8 cellular contexts compared by ENCODE assay signal in the genomic region with DNA sequence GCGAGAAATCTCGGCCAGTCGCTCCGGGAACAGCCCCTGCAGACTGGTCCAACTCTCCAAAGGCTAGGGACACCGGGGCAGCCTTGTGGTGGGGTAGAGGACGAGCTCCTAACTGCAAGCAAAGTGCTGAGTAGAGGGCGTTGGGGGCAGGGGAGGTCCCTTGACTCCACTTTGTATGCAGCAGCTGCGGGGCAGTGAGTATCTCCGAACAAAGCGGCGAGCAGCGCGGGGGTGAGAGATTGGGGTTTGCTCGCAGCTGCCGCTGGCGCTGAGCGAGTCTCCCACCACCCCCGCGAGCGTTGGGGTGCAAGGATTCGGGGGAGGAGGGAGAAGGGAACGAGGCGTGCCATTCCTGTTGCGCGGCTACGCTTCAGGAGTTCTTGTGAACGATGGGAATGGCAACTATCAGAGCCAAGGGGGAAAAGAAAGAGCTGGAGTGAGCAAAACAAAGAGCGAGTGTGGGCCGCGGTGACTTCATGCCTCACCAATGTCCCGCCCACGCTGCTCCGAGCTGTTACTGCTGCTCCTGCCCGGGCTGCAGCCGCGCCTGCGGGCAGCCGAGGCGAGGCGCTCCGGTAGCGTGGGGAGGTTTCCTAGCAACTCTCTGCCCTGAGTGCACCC. TPM values are rescaled to one million over a fixed set of nuclear protein-coding genes. Genes with fewer than 3 reads are reported as not detected.
DNase-seq lines count a peak whose midpoint lies in the region; ATAC-seq and TF ChIP-seq lines count a peak whose summit lies in the region.

No MANE protein-coding gene starts in this region.

- peaks cover 2 to 56% (median 5%) of the 10 kb centered on the region in 3 donors for H3K4me1 ChIP-seq in esophagus squamous epithelium
- H3K4me1 ChIP-seq in muscle layer of colon (ENCODE audit: insufficient read depth, low read length), result peaks cover 4% of the 10 kb centered on the region

- ATAC-seq in HG03025 (IDR thresholded peaks at IDR 0.05; ENCODE audit: low FRiP score, unreplicated experiment), result peak; percentile 66
- peak; percentile 81 for ATAC-seq in stimulated activated naive CD8-positive, alpha-beta T cell treated with anti-CD3 and anti-CD28 coated beads, Interleukin-15, Interleukin-2, amounts not matched to agents 100 U/mL and 50 U/mL, for 24 hours

- intact Hi-C loops in esophagus squamous epithelium (cut with DNase I), result no loop called here

- H3K9ac ChIP-seq in muscle layer of colon (ENCODE audit: low read length), result peak overlapping the region; percentile 77

- DNase-seq in AG10803 (ENCODE audit: low read depth) (peak; percentile 92), NCI-H2196 treated with DMSO at 0.1 percent for 48 hours (lab: John Stamatoyannopoulos, UW; ENCODE audit: unreplicated experiment) (peak; percentile 61), esophagus squamous epithelium (lab: John Stamatoyannopoulos, UW) (peak; percentile 17)
- DNase-seq in activated CD8-positive, alpha-beta memory T cell treated with anti-CD3 and anti-CD28 coated beads for 24 hours, result peak; percentile 85
- peak; percentile 87 for DNase-seq in stimulated activated naive CD8-positive, alpha-beta T cell treated with anti-CD3 and anti-CD28 coated beads, Interleukin-15, Interleukin-2, amounts not matched to agents 100 U/mL and 50 U/mL, for 24 hours

- no peaks in the 10 kb centered on the region for H3K9me3 ChIP-seq in esophagus squamous epithelium
- no peaks in the 10 kb centered on the region for H3K9me3 ChIP-seq in muscle layer of colon (ENCODE audit: low read length)

- WGBS in esophagus squamous epithelium, 2 donors, result 1 to 3% methylated on average over 24 to 30 of the region's 42 CpGs

- H3K27ac ChIP-seq in esophagus squamous epithelium, result peak overlapping the region; percentile 86 to 97 (median 92)
- peak overlapping the region; percentile 93 for H3K27ac ChIP-seq in muscle layer of colon (ENCODE audit: low read depth, low read length)

- TF ChIP-seq POLR2A in GM18526 (IDR thresholded peaks at IDR 0.05; ENCODE audit: extremely low read depth, insufficient read length) (peak; percentile 46), esophagus squamous epithelium (IDR thresholded peaks at IDR 0.05) (peak in 2 of 4 donors; percentile 35 to 74)

- H3K27me3 ChIP-seq in esophagus squamous epithelium, result peaks cover 0 to 9% (median 0%) of the 10 kb centered on the region in 4 donors
- no peaks in the 10 kb centered on the region for H3K27me3 ChIP-seq in muscle layer of colon (ENCODE audit: control insufficient read depth in 1 of 2, insufficient read depth in 2 of 2, low read length in 2 of 2)

- TF ChIP-seq CTCF in AG10803 (conservative IDR thresholded peaks at IDR 0.05; ENCODE audit: low read length) (no peak), esophagus squamous epithelium (IDR thresholded peaks at IDR 0.05) (no peak)

- peak overlapping the region; percentile 84 for H3K4me3 ChIP-seq in AG10803 (ENCODE audit: low read length)
- peak overlapping the region; percentile 57 to 84 (median 68) for H3K4me3 ChIP-seq in esophagus squamous epithelium
- peak overlapping the region; percentile 89 to 90 for H3K4me3 ChIP-seq in muscle layer of colon (ENCODE audit: low read depth in 1 of 2, low read length in 2 of 2)

- H3K36me3 ChIP-seq in esophagus squamous epithelium (no peaks in the 10 kb centered on the region), muscle layer of colon (ENCODE audit: insufficient read depth, low read length) (no peaks in the 10 kb centered on the region)

RNA-seq across cellular contexts. Expression of gene ITGB8, which starts 0.4 kb away (rescaled TPM):
- total RNA-seq in esophagus squamous epithelium, result 10 to 100 TPM; 23.5 to 30.6 (median 27.4) TPM

Comparison
In these comparisons a context has a peak if more than half of its experiments do, and no peak if none do; other contexts are left out.
1. Peak in every context shown above with its lines: DNase-seq, ATAC-seq, H3K4me3 ChIP-seq and H3K27ac ChIP-seq.
2. DNase-seq: peak in every context shown above with its lines; median percentile 92 in AG10803; 87 in stimulated activated naive CD8-positive, alpha-beta T cell treated with anti-CD3 and anti-CD28 coated beads, Interleukin-15, Interleukin-2, amounts not matched to agents 100 U/mL and 50 U/mL, for 24 hours; 85 in activated CD8-positive, alpha-beta memory T cell treated with anti-CD3 and anti-CD28 coated beads for 24 hours; 61 in NCI-H2196 treated with DMSO at 0.1 percent for 48 hours; 17 in esophagus squamous epithelium.